In the genomic region with DNA sequence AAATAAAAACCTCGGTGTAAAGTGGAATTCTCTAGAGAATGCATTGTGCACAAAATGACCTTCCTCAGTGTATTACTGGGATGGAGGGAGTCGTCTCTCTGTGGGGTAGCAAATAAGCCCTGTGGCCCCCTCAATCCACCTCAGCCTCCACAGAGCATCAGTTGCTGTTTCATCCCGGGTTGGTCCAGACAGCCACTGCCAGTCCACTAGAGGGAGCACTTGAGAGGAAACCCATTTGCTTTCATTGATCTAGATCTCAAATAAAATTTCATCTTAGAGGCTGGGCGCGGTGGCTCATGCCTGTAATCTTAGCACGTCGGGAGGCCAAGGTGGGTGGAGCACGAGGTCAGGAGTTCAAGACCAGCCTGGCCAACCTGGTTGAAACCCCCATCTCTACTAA, we compare ENCODE assay signal across 8 cellular contexts.
DNase-seq lines count a peak whose midpoint lies in the region; ATAC-seq and TF ChIP-seq lines count a peak whose summit lies in the region.

No MANE protein-coding gene starts in this region.

- no peak overlapping the region for H3K27ac Mint-ChIP-seq in activated CD4-positive, alpha-beta memory T cell treated with anti-CD3 and anti-CD28 coated beads for 36 hours
- H3K27ac Mint-ChIP-seq in activated CD4-positive, alpha-beta memory T cell treated with anti-CD3 and anti-CD28 coated beads, Interleukin-2, amount 10 ng/mL, durations not matched to agents 7 days and 5 days = no peak overlapping the region

- ATAC-seq in right lobe of liver (peak; percentile 74 to 82 (median 78)), GM19324 (IDR thresholded peaks at IDR 0.05; ENCODE audit: low FRiP score, unreplicated experiment) (no peak)

- CTCF ChIA-PET in activated CD4-positive, alpha-beta memory T cell treated with anti-CD3 and anti-CD28 coated beads for 36 hours (lab: Charles Lee) = interaction anchor here (1.1 kb wide), 1 partner anchor 1015 kb away, joined by 3 read pairs; no protein-coding TSS in a partner anchor
- CTCF ChIA-PET in activated CD4-positive, alpha-beta memory T cell treated with anti-CD3 and anti-CD28 coated beads, Interleukin-2, amount 10 ng/mL, durations not matched to agents 7 days and 5 days (lab: Charles Lee) = no interaction called here
- CTCF ChIA-PET in HEK293 (lab: Yijun Ruan, JAX) = interaction anchor here (0.7 to 0.8 kb wide), 4 partner anchors 279 to 1240 kb away, joined by 3 to 6 read pairs (median 3); no protein-coding TSS in a partner anchor

- POLR2A ChIA-PET in activated CD4-positive, alpha-beta memory T cell treated with anti-CD3 and anti-CD28 coated beads for 36 hours (lab: Charles Lee) = no interaction called here
- POLR2A ChIA-PET in activated CD4-positive, alpha-beta memory T cell treated with anti-CD3 and anti-CD28 coated beads, Interleukin-2, amount 10 ng/mL, durations not matched to agents 7 days and 5 days (lab: Charles Lee) = no interaction called here
- POLR2A ChIA-PET in HEK293 (lab: Yijun Ruan, JAX) = no interaction called here

- intact Hi-C loops in activated CD4-positive, alpha-beta memory T cell treated with anti-CD3 and anti-CD28 coated beads for 36 hours (cut with micrococcal nuclease) = no loop called here
- intact Hi-C loops in right lobe of liver (cut with DNase I) = no loop called here

- H3K27ac ChIP-seq in HEK293 (ENCODE audit: extremely low read depth, low read depth, low read length) (no peak overlapping the region), right lobe of liver (no peak overlapping the region)

- no peaks in the 10 kb centered on the region for H3K36me3 Mint-ChIP-seq in activated CD4-positive, alpha-beta memory T cell treated with anti-CD3 and anti-CD28 coated beads for 36 hours
- H3K36me3 Mint-ChIP-seq in activated CD4-positive, alpha-beta memory T cell treated with anti-CD3 and anti-CD28 coated beads, Interleukin-2, amount 10 ng/mL, durations not matched to agents 7 days and 5 days (ENCODE audit: low read depth) = no peaks in the 10 kb centered on the region

- no peak overlapping the region for H3K4me3 Mint-ChIP-seq in activated CD4-positive, alpha-beta memory T cell treated with anti-CD3 and anti-CD28 coated beads for 36 hours
- H3K4me3 Mint-ChIP-seq in activated CD4-positive, alpha-beta memory T cell treated with anti-CD3 and anti-CD28 coated beads, Interleukin-2, amount 10 ng/mL, durations not matched to agents 7 days and 5 days = no peak overlapping the region

- no peaks in the 10 kb centered on the region for H3K27me3 Mint-ChIP-seq in activated CD4-positive, alpha-beta memory T cell treated with anti-CD3 and anti-CD28 coated beads for 36 hours
- H3K27me3 Mint-ChIP-seq in activated CD4-positive, alpha-beta memory T cell treated with anti-CD3 and anti-CD28 coated beads, Interleukin-2, amount 10 ng/mL, durations not matched to agents 7 days and 5 days = no peaks in the 10 kb centered on the region

- H3K27me3 ChIP-seq in right lobe of liver = no peaks in the 10 kb centered on the region

- 19% methylated on average over 8 of the region's 8 CpGs for whole genome bisulfite sequencing in right lobe of liver (ENCODE audit: insufficient coverage, low coverage, low lambda C conversion rate, missing lambda C conversion rate)

- TF ChIP-seq CTCF in HEK293 (tag by site-specific recombination; IDR thresholded peaks at IDR 0.05) (no peak), right lobe of liver (IDR thresholded peaks at IDR 0.05) (peak; percentile 36 to 76 (median 68))

- H3K4me1 ChIP-seq in HEK293 (ENCODE audit: control insufficient read depth, insufficient read depth, low read length) (no peaks in the 10 kb centered on the region), right lobe of liver (no peaks in the 10 kb centered on the region)

- H3K9me3 ChIP-seq in HEK293 (ENCODE audit: control insufficient read depth, insufficient read depth, low read depth, low read length) (no peaks in the 10 kb centered on the region), right lobe of liver (no peaks in the 10 kb centered on the region)

- no peak for TF ChIP-seq POLR2A in right lobe of liver (IDR thresholded peaks at IDR 0.05)

- no peaks in the 10 kb centered on the region for H3K9me3 Mint-ChIP-seq in activated CD4-positive, alpha-beta memory T cell treated with anti-CD3 and anti-CD28 coated beads for 36 hours
- H3K9me3 Mint-ChIP-seq in activated CD4-positive, alpha-beta memory T cell treated with anti-CD3 and anti-CD28 coated beads, Interleukin-2, amount 10 ng/mL, durations not matched to agents 7 days and 5 days = peaks cover 2% of the 10 kb centered on the region

- in situ Hi-C loops in T47D (cut with HindIII; ENCODE audit: low pct_unique_long_range_greater_than_20kb, low sequenced_read_pairs) = no loop called here

- H3K4me1 Mint-ChIP-seq in activated CD4-positive, alpha-beta memory T cell treated with anti-CD3 and anti-CD28 coated beads for 36 hours (ENCODE audit: low read depth) = no peaks in the 10 kb centered on the region
- H3K4me1 Mint-ChIP-seq in activated CD4-positive, alpha-beta memory T cell treated with anti-CD3 and anti-CD28 coated beads, Interleukin-2, amount 10 ng/mL, durations not matched to agents 7 days and 5 days = no peaks in the 10 kb centered on the region

- H3K36me3 ChIP-seq in HEK293 (ENCODE audit: control insufficient read depth in 2 of 2, insufficient read depth in 1 of 2, low read length in 2 of 2) = no peaks in the 10 kb centered on the region
- no peaks in the 10 kb centered on the region for H3K36me3 ChIP-seq in right lobe of liver

- H3K4me3 ChIP-seq in HEK293 (ENCODE audit: low read depth, low read length) (no peak overlapping the region), right lobe of liver (no peak overlapping the region)

- DNase-seq in activated CD4-positive, alpha-beta memory T cell treated with anti-CD3 and anti-CD28 coated beads for 36 hours = peak; percentile 13
- DNase-seq in activated CD4-positive, alpha-beta memory T cell treated with anti-CD3 and anti-CD28 coated beads, Interleukin-2, amount 10 ng/mL, durations not matched to agents 7 days and 5 days = no peak
- DNase-seq in NCI-H345 (lab: John Stamatoyannopoulos, UW) (peak; percentile 21), T47D (ENCODE audit: low read depth in 1 of 2, low spot score in 1 of 2) (peak; percentile 23 to 69), right lobe of liver (peak in 2 of 3 donors; percentile 26 to 53), DMS79 treated with DMSO at 0.1 percent for 48 hours (lab: John Stamatoyannopoulos, UW) (no peak)

TF ChIP-seq in HEK293, 187 proteins besides CTCF, POLR2A, EP300 and RAD21:
- TF ChIP-seq ZNF169 (tag by site-specific recombination; IDR thresholded peaks at IDR 0.05) = no peak
- TF ChIP-seq ZNF830 (tag by site-specific recombination; IDR thresholded peaks at IDR 0.05; ENCODE audit: low read depth) = no peak
- TF ChIP-seq, protein P1, sequence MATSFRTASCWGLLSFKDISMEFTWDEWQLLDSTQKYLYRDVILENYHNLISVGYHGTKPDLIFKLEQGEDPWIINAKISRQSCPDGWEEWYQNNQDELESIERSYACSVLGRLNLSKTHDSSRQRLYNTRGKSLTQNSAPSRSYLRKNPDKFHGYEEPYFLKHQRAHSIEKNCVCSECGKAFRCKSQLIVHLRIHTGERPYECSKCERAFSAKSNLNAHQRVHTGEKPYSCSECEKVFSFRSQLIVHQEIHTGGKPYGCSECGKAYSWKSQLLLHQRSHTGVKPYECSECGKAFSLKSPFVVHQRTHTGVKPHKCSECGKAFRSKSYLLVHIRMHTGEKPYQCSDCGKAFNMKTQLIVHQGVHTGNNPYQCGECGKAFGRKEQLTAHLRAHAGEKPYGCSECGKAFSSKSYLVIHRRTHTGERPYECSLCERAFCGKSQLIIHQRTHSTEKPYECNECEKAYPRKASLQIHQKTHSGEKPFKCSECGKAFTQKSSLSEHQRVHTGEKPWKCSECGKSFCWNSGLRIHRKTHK (tag by site-specific recombination; IDR thresholded peaks at IDR 0.05) = no peak
- TF ChIP-seq RBAK (tag by site-specific recombination; IDR thresholded peaks at IDR 0.05) = no peak
- no peak for TF ChIP-seq ZNF660 (tag by site-specific recombination; IDR thresholded peaks at IDR 0.05)
- TF ChIP-seq ZNF654 (tag by site-specific recombination; IDR thresholded peaks at IDR 0.05; ENCODE audit: low read depth) = peak; percentile 33
- TF ChIP-seq ZNF555 (tag by site-specific recombination; conservative IDR thresholded peaks at IDR 0.05) = no peak

Comparison
In these comparisons a context has a peak if more than half of its experiments do, and no peak if none do; other contexts are left out.
1. DNase-seq: peak in activated CD4-positive, alpha-beta memory T cell treated with anti-CD3 and anti-CD28 coated beads for 36 hours (single experiment), NCI-H345 (single experiment), T47D (2 of 2) and right lobe of liver (2 of 3); none in activated CD4-positive, alpha-beta memory T cell treated with anti-CD3 and anti-CD28 coated beads, Interleukin-2, amount 10 ng/mL, durations not matched to agents 7 days and 5 days (single experiment) and DMS79 treated with DMSO at 0.1 percent for 48 hours (single experiment).